2 cellular contexts compared by ENCODE assay signal in genomic region chr4:24322986-24323385, GRCh38.
TF ChIP-seq lines count a peak whose summit lies in the region.

No MANE protein-coding gene starts in this region.

TF ChIP-seq in GM23338, 12 proteins besides CTCF, POLR2A, EP300 and RAD21:
- TF ChIP-seq ZNF462 (CRISPR knock-in tag; IDR thresholded peaks at IDR 0.05) (no peak), ZNF331 (CRISPR knock-in tag; IDR thresholded peaks at IDR 0.05; ENCODE audit: low read depth) (no peak), EZH2phosphoT487 (IDR thresholded peaks at IDR 0.05; ENCODE audit: unreplicated experiment) (no peak), ZNF114 (CRISPR knock-in tag; IDR thresholded peaks at IDR 0.05) (no peak), NANOG (IDR thresholded peaks at IDR 0.05; ENCODE audit: borderline replicate concordance) (no peak), POLR2AphosphoS5 (IDR thresholded peaks at IDR 0.05; ENCODE audit: low read depth) (no peak), CREB1 (CRISPR knock-in tag; IDR thresholded peaks at IDR 0.05; ENCODE audit: low read depth) (no peak), STAT1 (IDR thresholded peaks at IDR 0.05; ENCODE audit: unreplicated experiment) (no peak), EZH2 (IDR thresholded peaks at IDR 0.05; ENCODE audit: low read depth, unreplicated experiment) (no peak), JUNB (IDR thresholded peaks at IDR 0.05; ENCODE audit: unreplicated experiment) (no peak)

TF ChIP-seq in WTC11, 78 proteins besides CTCF, POLR2A, EP300 and RAD21 (continued from another document):
- no peak for TF ChIP-seq NR2C2 (CRISPR knock-in tag; IDR thresholded peaks at IDR 0.05)
- TF ChIP-seq MXD4 (CRISPR knock-in tag; IDR thresholded peaks at IDR 0.05; ENCODE audit: borderline replicate concordance), result no peak
- TF ChIP-seq FOXK1 (CRISPR knock-in tag; IDR thresholded peaks at IDR 0.05), result no peak
- no peak for TF ChIP-seq CBFB (CRISPR knock-in tag; IDR thresholded peaks at IDR 0.05; ENCODE audit: low read depth)
